ENCODE assay signal across 1 cellular context in the genomic region with DNA sequence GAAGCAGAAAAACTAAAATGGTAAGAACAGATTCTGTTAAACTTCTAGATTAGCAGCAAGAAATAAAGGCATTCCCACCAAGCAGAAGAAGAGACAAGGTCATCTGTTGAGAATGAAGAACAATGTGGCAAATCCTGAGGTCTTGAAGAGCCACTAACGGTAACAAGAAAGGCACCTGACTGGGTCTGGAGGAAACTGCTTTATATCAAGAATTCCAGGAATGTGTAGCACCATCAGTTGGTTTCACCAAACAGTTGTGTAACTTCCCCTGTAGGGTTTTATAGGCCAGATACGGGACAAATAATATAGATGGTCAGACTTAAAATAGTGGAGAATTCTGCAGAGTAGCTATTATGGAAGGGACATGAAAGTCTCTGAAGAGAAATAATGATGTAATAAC.
TF ChIP-seq lines count a peak whose summit lies in the region.

No MANE protein-coding gene starts in this region.

TF ChIP-seq in GM23338, 12 proteins besides CTCF, POLR2A, EP300 and RAD21 (continued from another document):
- TF ChIP-seq, protein P1, sequence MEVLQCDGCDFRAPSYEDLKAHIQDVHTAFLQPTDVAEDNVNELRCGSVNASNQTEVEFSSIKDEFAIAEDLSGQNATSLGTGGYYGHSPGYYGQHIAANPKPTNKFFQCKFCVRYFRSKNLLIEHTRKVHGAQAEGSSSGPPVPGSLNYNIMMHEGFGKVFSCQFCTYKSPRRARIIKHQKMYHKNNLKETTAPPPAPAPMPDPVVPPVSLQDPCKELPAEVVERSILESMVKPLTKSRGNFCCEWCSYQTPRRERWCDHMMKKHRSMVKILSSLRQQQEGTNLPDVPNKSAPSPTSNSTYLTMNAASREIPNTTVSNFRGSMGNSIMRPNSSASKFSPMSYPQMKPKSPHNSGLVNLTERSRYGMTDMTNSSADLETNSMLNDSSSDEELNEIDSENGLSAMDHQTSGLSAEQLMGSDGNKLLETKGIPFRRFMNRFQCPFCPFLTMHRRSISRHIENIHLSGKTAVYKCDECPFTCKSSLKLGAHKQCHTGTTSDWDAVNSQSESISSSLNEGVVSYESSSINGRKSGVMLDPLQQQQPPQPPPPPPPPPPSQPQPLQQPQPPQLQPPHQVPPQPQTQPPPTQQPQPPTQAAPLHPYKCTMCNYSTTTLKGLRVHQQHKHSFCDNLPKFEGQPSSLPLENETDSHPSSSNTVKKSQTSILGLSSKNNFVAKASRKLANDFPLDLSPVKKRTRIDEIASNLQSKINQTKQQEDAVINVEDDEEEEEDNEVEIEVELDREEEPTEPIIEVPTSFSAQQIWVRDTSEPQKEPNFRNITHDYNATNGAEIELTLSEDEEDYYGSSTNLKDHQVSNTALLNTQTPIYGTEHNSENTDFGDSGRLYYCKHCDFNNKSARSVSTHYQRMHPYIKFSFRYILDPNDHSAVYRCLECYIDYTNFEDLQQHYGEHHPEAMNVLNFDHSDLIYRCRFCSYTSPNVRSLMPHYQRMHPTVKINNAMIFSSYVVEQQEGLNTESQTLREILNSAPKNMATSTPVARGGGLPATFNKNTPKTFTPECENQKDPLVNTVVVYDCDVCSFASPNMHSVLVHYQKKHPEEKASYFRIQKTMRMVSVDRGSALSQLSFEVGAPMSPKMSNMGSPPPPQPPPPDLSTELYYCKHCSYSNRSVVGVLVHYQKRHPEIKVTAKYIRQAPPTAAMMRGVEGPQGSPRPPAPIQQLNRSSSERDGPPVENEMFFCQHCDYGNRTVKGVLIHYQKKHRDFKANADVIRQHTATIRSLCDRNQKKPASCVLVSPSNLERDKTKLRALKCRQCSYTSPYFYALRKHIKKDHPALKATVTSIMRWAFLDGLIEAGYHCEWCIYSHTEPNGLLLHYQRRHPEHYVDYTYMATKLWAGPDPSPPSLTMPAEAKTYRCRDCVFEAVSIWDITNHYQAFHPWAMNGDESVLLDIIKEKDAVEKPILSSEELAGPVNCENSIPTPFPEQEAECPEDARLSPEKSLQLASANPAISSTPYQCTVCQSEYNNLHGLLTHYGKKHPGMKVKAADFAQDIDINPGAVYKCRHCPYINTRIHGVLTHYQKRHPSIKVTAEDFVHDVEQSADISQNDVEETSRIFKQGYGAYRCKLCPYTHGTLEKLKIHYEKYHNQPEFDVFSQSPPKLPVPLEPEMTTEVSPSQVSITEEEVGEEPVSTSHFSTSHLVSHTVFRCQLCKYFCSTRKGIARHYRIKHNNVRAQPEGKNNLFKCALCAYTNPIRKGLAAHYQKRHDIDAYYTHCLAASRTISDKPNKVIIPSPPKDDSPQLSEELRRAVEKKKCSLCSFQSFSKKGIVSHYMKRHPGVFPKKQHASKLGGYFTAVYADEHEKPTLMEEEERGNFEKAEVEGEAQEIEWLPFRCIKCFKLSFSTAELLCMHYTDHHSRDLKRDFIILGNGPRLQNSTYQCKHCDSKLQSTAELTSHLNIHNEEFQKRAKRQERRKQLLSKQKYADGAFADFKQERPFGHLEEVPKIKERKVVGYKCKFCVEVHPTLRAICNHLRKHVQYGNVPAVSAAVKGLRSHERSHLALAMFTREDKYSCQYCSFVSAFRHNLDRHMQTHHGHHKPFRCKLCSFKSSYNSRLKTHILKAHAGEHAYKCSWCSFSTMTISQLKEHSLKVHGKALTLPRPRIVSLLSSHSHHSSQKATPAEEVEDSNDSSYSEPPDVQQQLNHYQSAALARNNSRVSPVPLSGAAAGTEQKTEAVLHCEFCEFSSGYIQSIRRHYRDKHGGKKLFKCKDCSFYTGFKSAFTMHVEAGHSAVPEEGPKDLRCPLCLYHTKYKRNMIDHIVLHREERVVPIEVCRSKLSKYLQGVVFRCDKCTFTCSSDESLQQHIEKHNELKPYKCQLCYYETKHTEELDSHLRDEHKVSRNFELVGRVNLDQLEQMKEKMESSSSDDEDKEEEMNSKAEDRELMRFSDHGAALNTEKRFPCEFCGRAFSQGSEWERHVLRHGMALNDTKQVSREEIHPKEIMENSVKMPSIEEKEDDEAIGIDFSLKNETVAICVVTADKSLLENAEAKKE (CRISPR knock-in tag; IDR thresholded peaks at IDR 0.05), result peak; percentile 75
